13 cellular contexts compared by ENCODE assay signal in the genomic region with DNA sequence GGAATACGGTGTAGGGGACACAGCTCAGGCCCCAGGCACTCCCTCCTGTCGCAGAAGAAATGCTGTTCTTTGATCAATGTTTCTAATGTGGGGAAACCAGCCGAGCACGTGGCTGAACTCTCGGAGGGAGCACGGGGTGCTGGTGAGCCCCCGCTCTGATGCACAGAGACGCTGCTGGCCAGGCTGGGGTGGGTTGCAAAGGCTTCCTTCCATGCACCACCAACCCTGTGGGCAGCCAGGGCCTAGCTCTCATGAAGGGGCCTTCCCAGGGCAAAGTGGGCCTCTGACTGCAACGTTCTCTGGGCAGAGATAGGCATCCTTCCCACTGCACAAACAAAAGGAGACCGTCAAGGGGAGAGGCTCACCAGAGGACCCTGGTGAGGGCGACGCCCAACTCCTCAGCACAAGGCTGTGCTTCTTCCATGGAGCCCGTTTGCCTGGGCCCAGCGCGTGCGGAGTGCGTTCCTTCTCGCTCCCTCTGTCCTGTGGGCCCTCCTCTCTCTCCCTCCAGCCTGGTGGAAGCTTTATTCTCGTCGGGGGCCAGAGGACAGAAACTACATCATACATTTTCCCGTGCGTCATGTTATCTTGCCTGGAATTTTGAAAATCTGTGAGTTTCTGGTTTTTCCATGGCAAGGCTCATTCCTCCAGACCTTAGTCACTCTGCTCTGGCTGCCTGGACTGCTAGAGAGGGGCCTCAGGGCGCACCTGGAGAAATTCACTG.
DNase-seq lines count a peak whose midpoint lies in the region; ATAC-seq and TF ChIP-seq lines count a peak whose summit lies in the region.
"Had no signal": no experiment of that assay in that cellular context is flagged by ENCODE, and none has a peak within 500 bp of the region (broad histone marks: within the 10 kb centered on the region; RNA-seq: fewer than 3 reads in every experiment).

No MANE protein-coding gene starts in this region.

- no peak overlapping the region for H2BK120ac ChIP-seq in H9 (ENCODE audit: low read depth, low read length, poor library complexity, severe bottlenecking)

- H4K91ac ChIP-seq in H9 (ENCODE audit: insufficient read length, low read depth, low read length): no peak overlapping the region

- H3K79me2 ChIP-seq in H9 (ENCODE audit: insufficient read depth, low read length): no peaks in the 10 kb centered on the region

- no peak overlapping the region for H3K23ac ChIP-seq in H9 (ENCODE audit: insufficient read length, low read depth, low read length)

- no peak overlapping the region for H3T11ph ChIP-seq in H9 (ENCODE audit: low read length)

- H3K9me3 Mint-ChIP-seq in H9: no peaks in the 10 kb centered on the region
- H3K9me3 Mint-ChIP-seq: endodermal cell had no signal

- H3K27me3 Mint-ChIP-seq in H9 (ENCODE audit: low read depth): peaks cover 7% of the 10 kb centered on the region; the same call in 1 of the 2 replicates

- no peak overlapping the region for H2BK15ac ChIP-seq in H9 (ENCODE audit: low read depth, low read length)

- H2BK12ac ChIP-seq in H9 (ENCODE audit: insufficient read length, low read depth, low read length): no peak overlapping the region

- no peak overlapping the region for H3K9ac ChIP-seq in H9 (ENCODE audit: extremely low read depth, insufficient read length, low read length)
- no peak overlapping the region for H3K9ac ChIP-seq in stomach smooth muscle (ENCODE audit: low read length in 2 of 2)

- peaks cover 32 to 40% of the 10 kb centered on the region in 2 experiments for H3K4me1 Mint-ChIP-seq in H9

- no peaks in the 10 kb centered on the region for H3K36me3 Mint-ChIP-seq in H9 (ENCODE audit: insufficient read depth in 1 of 3, low read depth in 3 of 3)

- no peak overlapping the region for H3K4me3 ChIP-seq in cardiac fibroblast (replicated peaks in 1 of 2; ENCODE audit: low read depth in 2 of 2, low read length in 2 of 2)
- H3K4me3 ChIP-seq in lower lobe of right lung: no peak overlapping the region
- H3K4me3 ChIP-seq in stomach smooth muscle (ENCODE audit: low read length in 2 of 2): no peak overlapping the region
- H3K4me3 ChIP-seq in effector memory CD4-positive, alpha-beta T cell (ENCODE audit: insufficient read depth, low read depth, low read length, poor library complexity, severe bottlenecking): no peak overlapping the region

- no peak for ATAC-seq in lower lobe of right lung
- no peak for ATAC-seq in GM18907 (IDR thresholded peaks at IDR 0.05; ENCODE audit: unreplicated experiment)
- ATAC-seq: SK-N-SH treated with all-trans-retinoic acid at 6 μM for 48 hours had no signal

- TF ChIP-seq CTCF in H9 (conservative IDR thresholded peaks at IDR 0.05) (no peak), cardiac fibroblast (IDR thresholded peaks at IDR 0.05; ENCODE audit: low read depth, low read length) (no peak), lower lobe of right lung (IDR thresholded peaks at IDR 0.05) (no peak), GM10266 (IDR thresholded peaks at IDR 0.05; ENCODE audit: control insufficient read depth, insufficient read depth, low read depth, missing control alignments) (no peak)

- intact Hi-C loops in lower lobe of right lung (cut with DNase I): no loop called here

- no CpG with 5 or more reads among the region's 23 CpGs for WGBS in H9 (ENCODE audit: extremely low coverage, insufficient read length, low lambda C conversion rate)

- H3K27ac ChIP-seq in H9 (ENCODE audit: insufficient read length, low read depth, low read length): no peak overlapping the region
- H3K27ac ChIP-seq in lower lobe of right lung: peak overlapping the region; percentile 82
- H3K27ac ChIP-seq in stomach smooth muscle (ENCODE audit: low read length): peak overlapping the region; percentile 60
- H3K27ac ChIP-seq in effector memory CD4-positive, alpha-beta T cell (ENCODE audit: insufficient read depth, low read length, poor library complexity, severe bottlenecking): no peak overlapping the region

- H3K27me3 ChIP-seq in H9 (ENCODE audit: insufficient read depth, low read length) (no peaks in the 10 kb centered on the region), lower lobe of right lung (ENCODE audit: low read depth) (no peaks in the 10 kb centered on the region), stomach smooth muscle (ENCODE audit: control insufficient read depth in 1 of 2, insufficient read depth in 2 of 2, low read length in 2 of 2) (no peaks in the 10 kb centered on the region)
- H3K27me3 ChIP-seq in effector memory CD4-positive, alpha-beta T cell (replicated peaks; ENCODE audit: control insufficient read depth, insufficient read depth, low read length, poor library complexity, severe bottlenecking): no peaks in the 10 kb centered on the region

- no peak overlapping the region for H4K5ac ChIP-seq in H9 (ENCODE audit: insufficient read length, low read depth, low read length)

- no peak overlapping the region for H4K8ac ChIP-seq in H9 (replicated peaks; ENCODE audit: insufficient read length, low read depth, low read length)

- H3K27ac Mint-ChIP-seq in H9: peak overlapping the region in 1 of 3 experiments; percentile 42; a peak in 1 of 7 replicates
- H3K27ac Mint-ChIP-seq: endodermal cell had no signal

- no peak overlapping the region for H3K18ac ChIP-seq in H9 (ENCODE audit: insufficient read length, low read depth, low read length)

- no peak overlapping the region for H3K56ac ChIP-seq in H9 (ENCODE audit: insufficient read length, low read depth, low read length)

- H3K4ac ChIP-seq in H9 (ENCODE audit: low read depth, low read length): no peak overlapping the region

- H3K4me1 ChIP-seq in H9 (ENCODE audit: insufficient read depth, low read length) (peaks cover 3% of the 10 kb centered on the region; the same call in 1 of the 2 replicates), lower lobe of right lung (peaks cover 44% of the 10 kb centered on the region), stomach smooth muscle (ENCODE audit: control insufficient read depth, insufficient read depth, low read length) (peaks cover 31% of the 10 kb centered on the region)
- no peaks in the 10 kb centered on the region for H3K4me1 ChIP-seq in effector memory CD4-positive, alpha-beta T cell (ENCODE audit: control insufficient read depth, insufficient read depth, low read length, poor library complexity, severe bottlenecking)

- H3K14ac ChIP-seq in H9 (ENCODE audit: insufficient read depth, low read length): 0 out of 2 replicates have a peak overlapping the region, but pooled peaks have one; percentile 4

- H2BK20ac ChIP-seq in H9 (ENCODE audit: low read depth, low read length, poor library complexity, severe bottlenecking): no peak overlapping the region

- H4K20me1 ChIP-seq in H9 (ENCODE audit: control insufficient read depth, insufficient read depth, insufficient read length): no peaks in the 10 kb centered on the region

- no peak overlapping the region for H2AK5ac ChIP-seq in H9 (ENCODE audit: insufficient read length, low read length)

- no peak overlapping the region for H2AFZ ChIP-seq in H9 (ENCODE audit: low read length)

- no peak overlapping the region for H3K4me3 Mint-ChIP-seq in H9
- H3K4me3 Mint-ChIP-seq: endodermal cell had no signal

- DNase-seq in H9 (no peak), cardiac fibroblast (ENCODE audit: low read depth in 2 of 2) (peak; percentile 62 to 87), lower lobe of right lung (no peak), GM10266 (ENCODE audit: extremely low spot score) (no peak), SIG-M5 treated with dmso at 0.1 percent for 504 hours (lab: John Stamatoyannopoulos, UW; ENCODE audit: unreplicated experiment) (no peak)
- no peak for DNase-seq in effector memory CD4-positive, alpha-beta T cell
- DNase-seq: activated CD4-positive, alpha-beta T cell treated with anti-CD3 and anti-CD28 coated beads for 48 hours; activated naive CD4-positive, alpha-beta T cell; endodermal cell; Karpas-422 had no signal

- no peaks in the 10 kb centered on the region for H3K36me3 ChIP-seq in lower lobe of right lung
- H3K36me3 ChIP-seq in stomach smooth muscle (ENCODE audit: control insufficient read depth in 2 of 2, insufficient read depth in 2 of 2, low read length in 2 of 2): no peaks in the 10 kb centered on the region
- no peaks in the 10 kb centered on the region for H3K36me3 ChIP-seq in effector memory CD4-positive, alpha-beta T cell (ENCODE audit: control insufficient read depth, insufficient read depth, low read length)

- no peaks in the 10 kb centered on the region for H3K23me2 ChIP-seq in H9 (ENCODE audit: insufficient read length, low read depth, low read length, poor library complexity, severe bottlenecking)

- H3K4me2 ChIP-seq in H9 (ENCODE audit: insufficient read depth, insufficient read length, low read length): no peak overlapping the region

- no peak overlapping the region for H2BK5ac ChIP-seq in H9 (ENCODE audit: insufficient read length, low read length)

- H3K9me3 ChIP-seq in H9 (ENCODE audit: control insufficient read depth, low read depth, low read length): no peaks in the 10 kb centered on the region
- no peaks in the 10 kb centered on the region for H3K9me3 ChIP-seq in lower lobe of right lung
- no peaks in the 10 kb centered on the region for H3K9me3 ChIP-seq in stomach smooth muscle (ENCODE audit: control insufficient read depth in 2 of 2, low read length in 2 of 2)
- H3K9me3 ChIP-seq in effector memory CD4-positive, alpha-beta T cell (ENCODE audit: control insufficient read depth, low read length): no peaks in the 10 kb centered on the region

- H3K79me1 ChIP-seq in H9 (ENCODE audit: insufficient read depth, low read depth, low read length, poor library complexity, severe bottlenecking): no peaks in the 10 kb centered on the region

Comparison
In these comparisons a context has a peak if more than half of its experiments do, and no peak if none do; other contexts are left out.
1. DNase-seq: peak in cardiac fibroblast (2 of 2); none in H9 (single experiment), lower lobe of right lung (single experiment), GM10266 (single experiment), effector memory CD4-positive, alpha-beta T cell (0 of 3) and SIG-M5 treated with dmso at 0.1 percent for 504 hours (single experiment).
2. H3K27ac ChIP-seq: peak in lower lobe of right lung (single experiment) and stomach smooth muscle (single experiment); none in H9 (single experiment) and effector memory CD4-positive, alpha-beta T cell (single experiment).